3 cellular contexts compared by ENCODE assay signal in the genomic region with DNA sequence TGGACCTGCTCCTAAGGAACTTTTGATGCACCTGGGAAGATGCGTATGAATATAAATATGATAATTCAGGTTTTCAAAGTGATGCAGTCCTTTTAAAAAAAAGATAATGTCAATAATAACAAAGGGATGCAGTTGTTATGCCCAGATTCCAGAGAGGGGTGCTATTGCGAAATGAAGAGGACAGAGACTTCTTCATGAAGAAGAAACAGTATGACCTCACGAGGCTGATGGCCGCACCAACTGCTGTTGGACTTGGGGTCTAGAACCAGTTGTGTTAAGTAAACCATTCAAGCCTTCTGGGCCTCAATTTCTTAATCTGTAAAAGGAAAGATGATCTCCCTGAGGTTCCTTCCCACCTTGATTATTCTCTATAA.
TF ChIP-seq lines count a peak whose summit lies in the region.

No MANE protein-coding gene starts in this region.

TF ChIP-seq in A549, 52 proteins besides CTCF, POLR2A, EP300 and RAD21:
- no peak for TF ChIP-seq RCOR1 (IDR thresholded peaks at IDR 0.05; ENCODE audit: low read depth, low read length)
- peak; percentile 38 to 54; a peak in 3 of 4 replicates for TF ChIP-seq CEBPB (IDR thresholded peaks at IDR 0.05)
- no peak for TF ChIP-seq HMGXB4 (CRISPR knock-in tag; IDR thresholded peaks at IDR 0.05; ENCODE audit: borderline replicate concordance)
- no peak for TF ChIP-seq TP53 (CRISPR knock-in tag; IDR thresholded peaks at IDR 0.05)
- TF ChIP-seq, protein P1, sequence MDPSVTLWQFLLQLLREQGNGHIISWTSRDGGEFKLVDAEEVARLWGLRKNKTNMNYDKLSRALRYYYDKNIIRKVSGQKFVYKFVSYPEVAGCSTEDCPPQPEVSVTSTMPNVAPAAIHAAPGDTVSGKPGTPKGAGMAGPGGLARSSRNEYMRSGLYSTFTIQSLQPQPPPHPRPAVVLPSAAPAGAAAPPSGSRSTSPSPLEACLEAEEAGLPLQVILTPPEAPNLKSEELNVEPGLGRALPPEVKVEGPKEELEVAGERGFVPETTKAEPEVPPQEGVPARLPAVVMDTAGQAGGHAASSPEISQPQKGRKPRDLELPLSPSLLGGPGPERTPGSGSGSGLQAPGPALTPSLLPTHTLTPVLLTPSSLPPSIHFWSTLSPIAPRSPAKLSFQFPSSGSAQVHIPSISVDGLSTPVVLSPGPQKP (IDR thresholded peaks at IDR 0.05; ENCODE audit: low read depth, low read length), result no peak

TF ChIP-seq in GM23338, 12 proteins besides CTCF, POLR2A, EP300 and RAD21 (continues in another document):
- TF ChIP-seq NANOG (IDR thresholded peaks at IDR 0.05; ENCODE audit: borderline replicate concordance) (no peak), EZH2phosphoT487 (IDR thresholded peaks at IDR 0.05; ENCODE audit: unreplicated experiment) (no peak), ZNF114 (CRISPR knock-in tag; IDR thresholded peaks at IDR 0.05) (no peak), ZNF331 (CRISPR knock-in tag; IDR thresholded peaks at IDR 0.05; ENCODE audit: low read depth) (no peak), ZNF462 (CRISPR knock-in tag; IDR thresholded peaks at IDR 0.05) (no peak), CREB1 (CRISPR knock-in tag; IDR thresholded peaks at IDR 0.05; ENCODE audit: low read depth) (no peak), JUNB (IDR thresholded peaks at IDR 0.05; ENCODE audit: unreplicated experiment) (no peak)
- TF ChIP-seq, protein P2, sequence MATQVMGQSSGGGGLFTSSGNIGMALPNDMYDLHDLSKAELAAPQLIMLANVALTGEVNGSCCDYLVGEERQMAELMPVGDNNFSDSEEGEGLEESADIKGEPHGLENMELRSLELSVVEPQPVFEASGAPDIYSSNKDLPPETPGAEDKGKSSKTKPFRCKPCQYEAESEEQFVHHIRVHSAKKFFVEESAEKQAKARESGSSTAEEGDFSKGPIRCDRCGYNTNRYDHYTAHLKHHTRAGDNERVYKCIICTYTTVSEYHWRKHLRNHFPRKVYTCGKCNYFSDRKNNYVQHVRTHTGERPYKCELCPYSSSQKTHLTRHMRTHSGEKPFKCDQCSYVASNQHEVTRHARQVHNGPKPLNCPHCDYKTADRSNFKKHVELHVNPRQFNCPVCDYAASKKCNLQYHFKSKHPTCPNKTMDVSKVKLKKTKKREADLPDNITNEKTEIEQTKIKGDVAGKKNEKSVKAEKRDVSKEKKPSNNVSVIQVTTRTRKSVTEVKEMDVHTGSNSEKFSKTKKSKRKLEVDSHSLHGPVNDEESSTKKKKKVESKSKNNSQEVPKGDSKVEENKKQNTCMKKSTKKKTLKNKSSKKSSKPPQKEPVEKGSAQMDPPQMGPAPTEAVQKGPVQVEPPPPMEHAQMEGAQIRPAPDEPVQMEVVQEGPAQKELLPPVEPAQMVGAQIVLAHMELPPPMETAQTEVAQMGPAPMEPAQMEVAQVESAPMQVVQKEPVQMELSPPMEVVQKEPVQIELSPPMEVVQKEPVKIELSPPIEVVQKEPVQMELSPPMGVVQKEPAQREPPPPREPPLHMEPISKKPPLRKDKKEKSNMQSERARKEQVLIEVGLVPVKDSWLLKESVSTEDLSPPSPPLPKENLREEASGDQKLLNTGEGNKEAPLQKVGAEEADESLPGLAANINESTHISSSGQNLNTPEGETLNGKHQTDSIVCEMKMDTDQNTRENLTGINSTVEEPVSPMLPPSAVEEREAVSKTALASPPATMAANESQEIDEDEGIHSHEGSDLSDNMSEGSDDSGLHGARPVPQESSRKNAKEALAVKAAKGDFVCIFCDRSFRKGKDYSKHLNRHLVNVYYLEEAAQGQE (IDR thresholded peaks at IDR 0.05; ENCODE audit: unreplicated experiment), result no peak

TF ChIP-seq in H1, 55 proteins besides CTCF, POLR2A, EP300 and RAD21:
- TF ChIP-seq EZH2 (IDR thresholded peaks at IDR 0.05; ENCODE audit: low read depth, low read length, severe bottlenecking) (no peak), CEBPB (IDR thresholded peaks at IDR 0.05; ENCODE audit: low read depth, low read length) (peak; percentile 73; the same call in 1 of the 2 replicates)
